8 cellular contexts compared by ENCODE assay signal in the genomic region with DNA sequence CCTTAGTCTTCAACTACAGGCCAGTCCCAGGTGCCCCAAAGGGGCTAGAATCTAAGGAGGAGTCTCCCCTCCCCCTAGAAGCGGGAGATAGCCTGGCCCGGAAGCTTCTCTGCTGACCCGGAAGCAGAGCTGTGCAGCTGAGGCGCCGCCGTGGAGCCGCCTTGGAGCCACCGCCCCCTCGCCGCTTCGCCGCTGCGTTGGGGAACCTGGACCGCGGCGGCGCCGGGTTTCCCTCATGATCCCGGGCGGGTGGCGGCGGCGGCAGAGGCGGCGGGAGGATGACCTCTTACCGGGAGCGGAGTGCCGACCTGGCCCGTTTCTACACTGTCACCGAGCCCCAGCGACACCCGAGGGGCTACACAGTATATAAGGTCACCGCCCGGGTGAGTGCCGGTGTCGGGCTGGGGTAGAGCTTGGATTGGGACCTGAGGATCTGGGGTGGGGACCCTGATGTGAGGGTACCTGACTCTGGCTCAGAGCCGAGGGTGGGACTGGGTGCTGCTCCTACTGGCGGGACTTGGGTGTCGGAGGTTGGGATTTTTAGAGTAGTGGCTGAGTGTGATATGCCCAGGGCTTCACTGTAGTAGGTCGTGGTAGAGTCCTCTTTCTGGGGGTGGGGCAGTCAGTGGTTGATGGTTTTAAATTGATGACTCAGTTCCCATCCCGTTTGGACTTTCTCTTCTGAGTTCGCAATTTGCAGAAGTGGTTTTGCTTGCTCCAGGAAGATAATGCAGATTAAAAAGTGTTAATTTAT. TPM values are rescaled to one million over a fixed set of nuclear protein-coding genes. Genes with fewer than 3 reads are reported as not detected.
DNase-seq lines count a peak whose midpoint lies in the region; ATAC-seq and TF ChIP-seq lines count a peak whose summit lies in the region.

A gene with protein sequence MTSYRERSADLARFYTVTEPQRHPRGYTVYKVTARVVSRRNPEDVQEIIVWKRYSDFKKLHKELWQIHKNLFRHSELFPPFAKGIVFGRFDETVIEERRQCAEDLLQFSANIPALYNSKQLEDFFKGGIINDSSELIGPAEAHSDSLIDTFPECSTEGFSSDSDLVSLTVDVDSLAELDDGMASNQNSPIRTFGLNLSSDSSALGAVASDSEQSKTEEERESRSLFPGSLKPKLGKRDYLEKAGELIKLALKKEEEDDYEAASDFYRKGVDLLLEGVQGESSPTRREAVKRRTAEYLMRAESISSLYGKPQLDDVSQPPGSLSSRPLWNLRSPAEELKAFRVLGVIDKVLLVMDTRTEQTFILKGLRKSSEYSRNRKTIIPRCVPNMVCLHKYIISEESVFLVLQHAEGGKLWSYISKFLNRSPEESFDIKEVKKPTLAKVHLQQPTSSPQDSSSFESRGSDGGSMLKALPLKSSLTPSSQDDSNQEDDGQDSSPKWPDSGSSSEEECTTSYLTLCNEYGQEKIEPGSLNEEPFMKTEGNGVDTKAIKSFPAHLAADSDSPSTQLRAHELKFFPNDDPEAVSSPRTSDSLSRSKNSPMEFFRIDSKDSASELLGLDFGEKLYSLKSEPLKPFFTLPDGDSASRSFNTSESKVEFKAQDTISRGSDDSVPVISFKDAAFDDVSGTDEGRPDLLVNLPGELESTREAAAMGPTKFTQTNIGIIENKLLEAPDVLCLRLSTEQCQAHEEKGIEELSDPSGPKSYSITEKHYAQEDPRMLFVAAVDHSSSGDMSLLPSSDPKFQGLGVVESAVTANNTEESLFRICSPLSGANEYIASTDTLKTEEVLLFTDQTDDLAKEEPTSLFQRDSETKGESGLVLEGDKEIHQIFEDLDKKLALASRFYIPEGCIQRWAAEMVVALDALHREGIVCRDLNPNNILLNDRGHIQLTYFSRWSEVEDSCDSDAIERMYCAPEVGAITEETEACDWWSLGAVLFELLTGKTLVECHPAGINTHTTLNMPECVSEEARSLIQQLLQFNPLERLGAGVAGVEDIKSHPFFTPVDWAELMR (plus strand): TSS at position 115 of the 754 bp plus-strand sequence. CDS start 164 bp downstream, at position 279.

- no peaks in the 10 kb centered on the region for H3K9me2 ChIP-seq in PC-3 (replicated peaks; ENCODE audit: low read length)

- H3K9ac ChIP-seq in PC-3 (ENCODE audit: low read length): peak within 1 kb of the TSS; percentile 87
- H3K9ac ChIP-seq in muscle layer of colon (ENCODE audit: low read length): peak within 1 kb of the TSS; percentile 63

- intact Hi-C loops in PC-3 (cut with micrococcal nuclease): loop anchor here (1.0 kb wide), 2 partner anchors 19 to 36 kb away; partner anchors contain the start of gene ANGEL2

- CTCF ChIA-PET in PC-3 (lab: Charles Lee): interaction anchor here (0.7 kb wide), 1 partner anchor 1812 kb away, joined by 3 read pairs; no protein-coding TSS in a partner anchor

- H3K4me3 ChIP-seq in PC-3 (ENCODE audit: low read length): peak within 1 kb of the TSS; percentile 88
- peak within 1 kb of the TSS; percentile 90 to 99 for H3K4me3 ChIP-seq in esophagus (ENCODE audit: low read depth in 1 of 2, low read length in 2 of 2)
- H3K4me3 ChIP-seq in muscle layer of colon (ENCODE audit: low read depth in 1 of 2, low read length in 2 of 2): peak within 1 kb of the TSS; percentile 70 to 98

- ATAC-seq in GM21528 (IDR thresholded peaks at IDR 0.05; ENCODE audit: low FRiP score, unreplicated experiment): peak; percentile 99
- peak; percentile 94 for ATAC-seq in PC-3

- peaks cover 38% of the 10 kb centered on the region for H3K4me1 ChIP-seq in PC-3 (ENCODE audit: insufficient read depth, low read length)
- H3K4me1 ChIP-seq in esophagus (ENCODE audit: control insufficient read depth in 2 of 2, insufficient read depth in 2 of 2, low read length in 1 of 2): peaks cover 0 to 1% of the 10 kb centered on the region in 2 donors
- peaks cover 25% of the 10 kb centered on the region for H3K4me1 ChIP-seq in muscle layer of colon (ENCODE audit: insufficient read depth, low read length)

- H3K27ac ChIP-seq in PC-3 (ENCODE audit: low read length) (peak within 1 kb of the TSS; percentile 68), esophagus (ENCODE audit: low read depth in 2 of 2, low read length in 1 of 2) (peak within 1 kb of the TSS; percentile 78 to 86), muscle layer of colon (ENCODE audit: low read depth, low read length) (peak within 1 kb of the TSS; percentile 55)

- H3K9me3 ChIP-seq in PC-3 (ENCODE audit: low read length) (no peaks in the 10 kb centered on the region), esophagus (ENCODE audit: control insufficient read depth in 2 of 2, insufficient read depth in 1 of 2, low read depth in 1 of 2, low read length in 1 of 2) (no peaks in the 10 kb centered on the region), muscle layer of colon (ENCODE audit: low read length) (no peaks in the 10 kb centered on the region)

- no peaks in the 10 kb centered on the region for H3F3A ChIP-seq in PC-3 (ENCODE audit: low read length, unreplicated experiment)

- peak within 1 kb of the TSS; percentile 100 for H2AFZ ChIP-seq in PC-3 (ENCODE audit: low read length)

- H3K27me3 ChIP-seq in PC-3 (ENCODE audit: low read length) (no peaks in the 10 kb centered on the region), esophagus (ENCODE audit: control insufficient read depth in 1 of 2, insufficient read depth in 2 of 2, low read length in 2 of 2) (no peaks in the 10 kb centered on the region), muscle layer of colon (ENCODE audit: control insufficient read depth in 1 of 2, insufficient read depth in 2 of 2, low read length in 2 of 2) (no peaks in the 10 kb centered on the region)

- DNase-seq in DMS153 (lab: John Stamatoyannopoulos, UW) (peak; percentile 74), HuH-7.5 (ENCODE audit: low spot score) (peak; percentile 69), PC-3 (peak; percentile 87)
- DNase-seq in activated T-cell treated with anti-CD3 and anti-CD28 coated beads, Interleukin-2, amount 50 U/mL, for 1 hour: peak; percentile 81
- DNase-seq in stimulated activated CD8-positive, alpha-beta memory T cell treated with anti-CD3 and anti-CD28 coated beads, Interleukin-7, amount 100 ng/mL, for 1 hour (ENCODE audit: low read depth in 2 of 2): peak; percentile 64 to 66

- 0% methylated on average over 42 of the region's 42 CpGs for WGBS in esophagus, 2 donors

- POLR2A ChIA-PET in PC-3 (lab: Charles Lee; ENCODE audit: unreplicated experiment): interaction anchor here (0.6 kb wide), 2 partner anchors 37 to 74 kb away, joined by 3 read pairs; no protein-coding TSS in a partner anchor

- H3K36me3 ChIP-seq in PC-3 (ENCODE audit: low read depth, low read length) (no peaks in the 10 kb centered on the region), esophagus (ENCODE audit: control insufficient read depth in 2 of 2, insufficient read depth in 2 of 2, low read length in 1 of 2) (no peaks in the 10 kb centered on the region), muscle layer of colon (ENCODE audit: insufficient read depth, low read length) (no peaks in the 10 kb centered on the region)

- H3K4me2 ChIP-seq in PC-3 (ENCODE audit: low read length): peak within 1 kb of the TSS; percentile 99

- no peaks in the 10 kb centered on the region for H4K20me1 ChIP-seq in PC-3 (ENCODE audit: low read length)

- no TSS peak for BruUV-seq in PC-3 (replicated peaks; lab: Mats Ljungman, UMichigan)

- peaks cover 50% of the 10 kb centered on the region for H3K79me2 ChIP-seq in PC-3 (ENCODE audit: low read length)

- 0 out of 2 replicates have a peak, but pooled peaks have one; percentile 18 for TF ChIP-seq CTCF in PC-3 (conservative IDR thresholded peaks at IDR 0.05; ENCODE audit: low read depth, low read length)

RNA-seq across cellular contexts. Expression of the gene that starts here (rescaled TPM):
- 21.1 and 22.3 TPM in 2 replicates for total RNA-seq in PC-3 (2014; rRNA removed)
- 1 to 10 TPM; 2.2 to 3.8 TPM for polyA plus RNA-seq in esophagus

Comparison
In these comparisons a context has a peak if more than half of its experiments do, and no peak if none do; other contexts are left out.
1. Peak in every context shown above with its lines: DNase-seq, ATAC-seq, H3K4me3 ChIP-seq and H3K27ac ChIP-seq.